Comparison of ENCODE assay signal across 8 cellular contexts in genomic region chr3:21752749-21753347, GRCh38. TPM values are rescaled to one million over a fixed set of nuclear protein-coding genes. Genes with fewer than 3 reads are reported as not detected.
DNase-seq lines count a peak whose midpoint lies in the region; ATAC-seq, FAIRE-seq and TF ChIP-seq lines count a peak whose summit lies in the region.

No MANE protein-coding gene starts in this region.

- no peaks in the 10 kb centered on the region for H3K79me2 ChIP-seq in Loucy (ENCODE audit: insufficient read depth, low read length)

- ATAC-seq in GM19467 (IDR thresholded peaks at IDR 0.05; ENCODE audit: unreplicated experiment) (no peak), HG03039 (IDR thresholded peaks at IDR 0.05; ENCODE audit: unreplicated experiment) (no peak)

- no peaks in the 10 kb centered on the region for H3K27me3 ChIP-seq in Loucy (ENCODE audit: insufficient read depth, low read length, poor library complexity, severe bottlenecking)
- H3K27me3 ChIP-seq in adipocyte (replicated peaks; ENCODE audit: control insufficient read depth, insufficient read depth, low read length): no peaks in the 10 kb centered on the region

- H3K9me3 ChIP-seq in Loucy (ENCODE audit: insufficient read depth, low read depth, low read length) (no peaks in the 10 kb centered on the region), adipocyte (ENCODE audit: control insufficient read depth, low read length) (no peaks in the 10 kb centered on the region)

- H3K36me3 ChIP-seq in Loucy (ENCODE audit: insufficient read depth, low read length): no peaks in the 10 kb centered on the region
- no peaks in the 10 kb centered on the region for H3K36me3 ChIP-seq in adipocyte (ENCODE audit: control insufficient read depth, insufficient read depth, low read length, severe bottlenecking)

- H3K4me1 ChIP-seq in Loucy (ENCODE audit: insufficient read depth, low read length, poor library complexity, severe bottlenecking) (no peaks in the 10 kb centered on the region), adipocyte (ENCODE audit: control insufficient read depth, insufficient read depth, low read length) (peaks cover 25% of the 10 kb centered on the region)

- no peaks in the 10 kb centered on the region for H4K20me1 ChIP-seq in Loucy (ENCODE audit: insufficient read depth, low read length, poor library complexity, severe bottlenecking)

- H2AFZ ChIP-seq in Loucy (ENCODE audit: low read length): no peak overlapping the region

- peak; percentile 25 for FAIRE-seq in G401.6 (lab: Jason Lieb, UNC)

- TF ChIP-seq CTCF in Loucy (conservative IDR thresholded peaks at IDR 0.05; ENCODE audit: low read length): peak; percentile 68

- no peaks in the 10 kb centered on the region for H3K9me2 ChIP-seq in Loucy (replicated peaks; ENCODE audit: low read depth, low read length)

- DNase-seq in adipocyte (ENCODE audit: low read depth): peak; percentile 72
- peak; percentile 17 for DNase-seq in iPS DF 19.7 (ENCODE audit: low read depth, low spot score)
- DNase-seq in NK-92 (lab: John Stamatoyannopoulos, UW; ENCODE audit: unreplicated experiment): no peak
- no peak for DNase-seq in mesenteric fat pad (ENCODE audit: low spot score)

- no peak overlapping the region for H3K9ac ChIP-seq in Loucy (ENCODE audit: low read depth, low read length, poor library complexity, severe bottlenecking)
- H3K9ac ChIP-seq in adipocyte (ENCODE audit: low read length): no peak overlapping the region

- no peaks in the 10 kb centered on the region for H3F3A ChIP-seq in Loucy (ENCODE audit: low read depth)

- H3K4me3 ChIP-seq in Loucy (ENCODE audit: low read length, poor library complexity, severe bottlenecking) (no peak overlapping the region), adipocyte (ENCODE audit: low read length) (no peak overlapping the region)

- no peak overlapping the region for H3K4me2 ChIP-seq in Loucy (ENCODE audit: low read depth, low read length, poor library complexity, severe bottlenecking)

RNA-seq across cellular contexts. Expression of gene ZNF385D, which starts 1.8 kb away (rescaled TPM):
- total RNA-seq in mesenteric fat pad: 18.5 TPM

Comparison
In these comparisons a context has a peak if more than half of its experiments do, and no peak if none do; other contexts are left out.
1. DNase-seq: peak in adipocyte (single experiment) and iPS DF 19.7 (single experiment); none in NK-92 (single experiment) and mesenteric fat pad (single experiment).